15 cellular contexts compared by ENCODE assay signal in genomic region chr1:149942885-149943284, GRCh38. TPM values are rescaled to one million over a fixed set of nuclear protein-coding genes. Genes with fewer than 3 reads are reported as not detected.
A peak's percentile ranks its signal among the peaks of the same experiment; 100 is the strongest.
DNase-seq lines count a peak whose midpoint lies in the region; ATAC-seq and TF ChIP-seq lines count a peak whose summit lies in the region.
"Had no signal": no experiment of that assay in that cellular context is flagged by ENCODE, and none has a peak within 500 bp of the region (broad histone marks: within the 10 kb centered on the region; RNA-seq: fewer than 3 reads in every experiment).

No MANE protein-coding gene starts in this region.

- DNase-seq in A673 (ENCODE audit: low spot score) (no peak), MCF 10A (ENCODE audit: unreplicated experiment) (no peak), mucosa of descending colon (no peak), germinal center (ENCODE audit: low spot score) (no peak), CD1c-positive myeloid dendritic cell (ENCODE audit: extremely low spot score) (no peak), UCSD-AML1 (lab: John Stamatoyannopoulos, UW; ENCODE audit: unreplicated experiment) (no peak)
- peak; percentile 83 for DNase-seq in Jurkat, Clone E6-1 (ENCODE audit: low read depth, low spot score)
- DNase-seq: erythroblast; GF-D8; left cardiac atrium; NCI-H1105; NCI-H774; stimulated activated naive B cell treated with anti-CD40 and anti-IgM and Interleukin-4, amounts not matched to agents 10 μg/mL and 1 μg/mL and 100 μg/mL, for 72 hours; uterus had no signal

- peaks cover 29% of the 10 kb centered on the region for H3K4me1 Mint-ChIP-seq in MCF 10A (ENCODE audit: insufficient read depth, unreplicated experiment)

- H3K4me3 ChIP-seq in A673 (ENCODE audit: low read depth, low read length, poor library complexity, severe bottlenecking) (no peak overlapping the region), mucosa of descending colon (no peak overlapping the region)
- H3K4me3 ChIP-seq in Jurkat, Clone E6-1 (ENCODE audit: low read length) = no peak overlapping the region
- H3K4me3 ChIP-seq: uterus had no signal

- no peaks in the 10 kb centered on the region for H3K27me3 Mint-ChIP-seq in MCF 10A (ENCODE audit: insufficient read depth, unreplicated experiment)

- intact Hi-C loops in A673 (cut with micrococcal nuclease; ENCODE audit: unreplicated experiment) = no loop called here
- intact Hi-C loops in MCF 10A (cut with micrococcal nuclease) = no loop called here
- intact Hi-C loops in mucosa of descending colon (cut with DNase I, micrococcal nuclease) = no loop called here

- no peaks in the 10 kb centered on the region for H3K9me3 Mint-ChIP-seq in MCF 10A (ENCODE audit: unreplicated experiment)
- H3K9me3 Mint-ChIP-seq: stimulated activated naive B cell treated with anti-CD40 and anti-IgM and Interleukin-4, amounts not matched to agents 10 μg/mL and 1 μg/mL and 100 μg/mL, for 72 hours had no signal

- peak overlapping the region; percentile 50 for H3K27ac Mint-ChIP-seq in MCF 10A (ENCODE audit: low read depth, unreplicated experiment)
- H3K27ac Mint-ChIP-seq: stimulated activated naive B cell treated with anti-CD40 and anti-IgM and Interleukin-4, amounts not matched to agents 10 μg/mL and 1 μg/mL and 100 μg/mL, for 72 hours had no signal

- no peaks in the 10 kb centered on the region for H3K27me3 ChIP-seq in A673 (replicated peaks; ENCODE audit: insufficient read depth, low read depth, low read length, poor library complexity)
- H3K27me3 ChIP-seq: uterus had no signal

- CTCF ChIA-PET in A673 (lab: Charles Lee) (interaction anchor here (0.7 to 1.1 kb wide), 3 partner anchors 43 to 244 kb away, joined by 3 to 4 read pairs (median 3); partner anchors contain the start of gene BOLA1), MCF 10A (lab: Yijun Ruan, JAX) (interaction anchor here (3.5 kb wide), 1 partner anchor 19 kb away, joined by 15 read pairs; no protein-coding TSS in a partner anchor)

- TF ChIP-seq CTCF in A673 (conservative IDR thresholded peaks at IDR 0.05; ENCODE audit: low read depth, low read length) (no peak), MCF 10A (IDR thresholded peaks at IDR 0.05; ENCODE audit: unreplicated experiment) (no peak), mucosa of descending colon (IDR thresholded peaks at IDR 0.05) (no peak)

- H3K4me1 ChIP-seq in A673 (ENCODE audit: insufficient read depth, low read length, poor library complexity, severe bottlenecking) (peaks cover 16% of the 10 kb centered on the region), mucosa of descending colon (ENCODE audit: low read depth) (peaks cover 20% of the 10 kb centered on the region)

- BruUV-seq in A673 (replicated peaks; lab: Mats Ljungman, UMichigan) (TSS peak; percentile 25), MCF 10A (replicated peaks; lab: Mats Ljungman, UMichigan) (TSS peak; percentile 17)

- no peak overlapping the region for H3K4me3 Mint-ChIP-seq in MCF 10A (ENCODE audit: unreplicated experiment)
- H3K4me3 Mint-ChIP-seq: stimulated activated naive B cell treated with anti-CD40 and anti-IgM and Interleukin-4, amounts not matched to agents 10 μg/mL and 1 μg/mL and 100 μg/mL, for 72 hours had no signal

- H3K9me3 ChIP-seq in A673 (ENCODE audit: low read depth, low read length, poor library complexity, severe bottlenecking) (no peaks in the 10 kb centered on the region), mucosa of descending colon (no peaks in the 10 kb centered on the region)
- H3K9me3 ChIP-seq: uterus had no signal

- no peak overlapping the region for H3K27ac ChIP-seq in A673 (ENCODE audit: low read depth, low read length, poor library complexity, severe bottlenecking)

- POLR2A ChIA-PET in A673 (lab: Charles Lee; ENCODE audit: low non-redundant PET) (no interaction called here), MCF 10A (lab: Yijun Ruan, JAX) (interaction anchor here (0.8 to 9.2 kb wide), 4 partner anchors 9 to 94 kb away, joined by 3 to 273 read pairs (median 6); partner anchors contain the start of gene SF3B4)

- peaks cover 50% of the 10 kb centered on the region for H3K36me3 Mint-ChIP-seq in MCF 10A (ENCODE audit: insufficient read depth, unreplicated experiment)

- ATAC-seq in mucosa of descending colon (peak; percentile 44), GM19455 (IDR thresholded peaks at IDR 0.05; ENCODE audit: unreplicated experiment) (no peak)
- ATAC-seq: stimulated activated naive B cell treated with anti-CD40 and anti-IgM and Interleukin-4, amounts not matched to agents 10 μg/mL and 1 μg/mL and 100 μg/mL, for 72 hours had no signal

- H3K36me3 ChIP-seq in A673 (ENCODE audit: insufficient read depth, low read length, poor library complexity, severe bottlenecking) = peaks cover 8% of the 10 kb centered on the region
- peaks cover 4% of the 10 kb centered on the region for H3K36me3 ChIP-seq in mucosa of descending colon (ENCODE audit: low read depth)
- H3K36me3 ChIP-seq: uterus had no signal

RNA-seq across cellular contexts. Expression of gene MTMR11, which starts 6.2 kb away (rescaled TPM):
- total RNA-seq in A673 (2021) = 5.6 and 6.5 TPM in 2 replicates
- polyA plus RNA-seq in Jurkat, Clone E6-1 (2012; ENCODE audit: insufficient read depth, insufficient read length) = 0.66 TPM
- total RNA-seq in MCF 10A (2022) = 23.8 and 33.5 TPM in 2 replicates
- total RNA-seq in mucosa of descending colon = 100 to 1,000 TPM; 151 to 409 (median 217) TPM

RNA-seq across cellular contexts. Expression of gene SF3B4, which starts 15.3 kb away (rescaled TPM):
- 124 and 137 TPM in 2 replicates for total RNA-seq in A673 (2021)
- 113 TPM for polyA plus RNA-seq in Jurkat, Clone E6-1 (2012; ENCODE audit: insufficient read depth, insufficient read length)
- 79.2 and 99.2 TPM in 2 replicates for total RNA-seq in MCF 10A (2022)
- 10 to 100 TPM; 60.7 to 67.4 (median 64.2) TPM for total RNA-seq in mucosa of descending colon

RNA-seq across cellular contexts. Expression of gene SV2A, which starts 25.2 kb away (rescaled TPM):
- total RNA-seq in A673 (2021) (33.1 and 35.4 TPM in 2 replicates), MCF 10A (2022) (0.12 TPM in 1 of 2 replicates, not detected in the other), mucosa of descending colon (1 to 10 TPM in 2 of 3 donors, under 1 TPM in 1; 0.69 to 7.6 (median 1.7) TPM)
- 20.3 TPM for polyA plus RNA-seq in Jurkat, Clone E6-1 (2012; ENCODE audit: insufficient read depth, insufficient read length)

RNA-seq across cellular contexts. Expression of gene BOLA1, which starts 43.5 kb away (rescaled TPM):
- total RNA-seq in A673 (2021) (15.7 and 18.8 TPM in 2 replicates), MCF 10A (2022) (17.4 and 22.4 TPM in 2 replicates), mucosa of descending colon (10 to 100 TPM; 10.7 to 18.1 (median 13.2) TPM)
- 81.1 TPM for polyA plus RNA-seq in Jurkat, Clone E6-1 (2012; ENCODE audit: insufficient read depth, insufficient read length)
